13 cellular contexts compared by ENCODE assay signal in genomic region chr3:55013145-55013544, GRCh38.
DNase-seq lines count a peak whose midpoint lies in the region; ATAC-seq and TF ChIP-seq lines count a peak whose summit lies in the region.
"Had no signal": no experiment of that assay in that cellular context is flagged by ENCODE, and none has a peak within 500 bp of the region (broad histone marks: within the 10 kb centered on the region; RNA-seq: fewer than 3 reads in every experiment).

No MANE protein-coding gene starts in this region.

- no peak overlapping the region for H3K4me3 Mint-ChIP-seq in T-helper 2 cell treated with Interferon-gamma antibody and Interleukin-4, amounts not matched to agents 5 μg/mL and 100 μg/mL, for 36 hours
- H3K4me3 Mint-ChIP-seq: natural killer cell treated with Interleukin-12 subunit alpha and Interleukin-12 subunit beta and Interleukin-15 and Interleukin-18, amount 100 ng/mL, for 72 hours; stimulated activated memory B cell treated with anti-CD40 and anti-IgM and Interleukin-4, amounts not matched to agents 10 μg/mL and 1 μg/mL and 100 μg/mL, for 72 hours had no signal

- no peaks in the 10 kb centered on the region for H3K4me1 ChIP-seq in Panc1 (ENCODE audit: control insufficient read depth, insufficient read depth, low read length)
- peaks cover 14% of the 10 kb centered on the region for H3K4me1 ChIP-seq in SJCRH30

- in situ Hi-C loops in Panc1 (cut with HindIII; ENCODE audit: low pct_unique_long_range_greater_than_20kb, low sequenced_read_pairs): no loop called here

- H3K27ac ChIP-seq in Panc1 (ENCODE audit: low read length) (no peak overlapping the region), SJCRH30 (no peak overlapping the region)
- H3K27ac ChIP-seq: 22Rv1 had no signal

- H3K9me3 ChIP-seq in Panc1 (ENCODE audit: control insufficient read depth, insufficient read depth, low read depth, low read length) (no peaks in the 10 kb centered on the region), SJCRH30 (replicated peaks) (no peaks in the 10 kb centered on the region)

- TF ChIP-seq CTCF in Panc1 (IDR thresholded peaks at IDR 0.05) (peak; percentile 11; the same call in 1 of the 2 replicates), fibroblast of pulmonary artery (IDR thresholded peaks at IDR 0.05; ENCODE audit: low read length, missing control alignments) (peak; percentile 22)

- H3K9me3 Mint-ChIP-seq in T-helper 2 cell treated with Interferon-gamma antibody and Interleukin-4, amounts not matched to agents 5 μg/mL and 100 μg/mL, for 36 hours: peaks cover 6% of the 10 kb centered on the region

- peak; percentile 8 for DNase-seq in DMS 273 (lab: John Stamatoyannopoulos, UW; ENCODE audit: unreplicated experiment)
- no peak for DNase-seq in DMS 273 treated with DMSO at 0.1 percent for 48 hours (lab: John Stamatoyannopoulos, UW)
- DNase-seq in Panc1 (ENCODE audit: low read depth, low spot score): no peak
- DNase-seq in fibroblast of pulmonary artery (ENCODE audit: low read depth): peak; percentile 49
- peak; percentile 24 for DNase-seq in skeletal muscle cell (ENCODE audit: low read depth)
- no peak for DNase-seq in T-helper 2 cell treated with Interferon-gamma antibody and Interleukin-4, amounts not matched to agents 5 μg/mL and 100 μg/mL, for 36 hours (ENCODE audit: low spot score)
- no peak for DNase-seq in germinal center (ENCODE audit: low spot score)
- no peak for DNase-seq in SJCRH30
- DNase-seq: activated T-cell treated with anti-CD3 and anti-CD28 coated beads for 4 hours, NCI-H1105 treated with DMSO at 0.1 percent for 48 hours had no signal

- CTCF ChIA-PET in Panc1 (lab: Charles Lee): no interaction called here

- H3K27me3 ChIP-seq in Panc1 (ENCODE audit: control insufficient read depth, insufficient read depth, low read length) (no peaks in the 10 kb centered on the region), SJCRH30 (no peaks in the 10 kb centered on the region)

- no peak for ATAC-seq in Panc1
- ATAC-seq: natural killer cell treated with Interleukin-12 subunit alpha and Interleukin-12 subunit beta and Interleukin-15 and Interleukin-18, amount 100 ng/mL, for 72 hours; stimulated activated memory B cell treated with anti-CD40 and anti-IgM and Interleukin-4, amounts not matched to agents 10 μg/mL and 1 μg/mL and 100 μg/mL, for 72 hours had no signal

- no peak overlapping the region for H3K27ac Mint-ChIP-seq in T-helper 2 cell treated with Interferon-gamma antibody and Interleukin-4, amounts not matched to agents 5 μg/mL and 100 μg/mL, for 36 hours
- H3K27ac Mint-ChIP-seq: natural killer cell treated with Interleukin-12 subunit alpha and Interleukin-12 subunit beta and Interleukin-15 and Interleukin-18, amount 100 ng/mL, for 72 hours; stimulated activated memory B cell treated with anti-CD40 and anti-IgM and Interleukin-4, amounts not matched to agents 10 μg/mL and 1 μg/mL and 100 μg/mL, for 72 hours had no signal

- H3K4me3 ChIP-seq in Panc1 (ENCODE audit: low read depth in 2 of 2, low read length in 2 of 2) (no peak overlapping the region), fibroblast of pulmonary artery (replicated peaks; ENCODE audit: low read depth, low read length) (no peak overlapping the region), skeletal muscle cell (ENCODE audit: low read depth, low read length) (no peak overlapping the region), SJCRH30 (no peak overlapping the region)

- H3K36me3 ChIP-seq in Panc1 (ENCODE audit: control insufficient read depth, insufficient read depth, low read length) (no peaks in the 10 kb centered on the region), SJCRH30 (no peaks in the 10 kb centered on the region)

- intact Hi-C loops in Panc1 (cut with micrococcal nuclease; ENCODE audit: unreplicated experiment): loop anchor here (10.0 kb wide), 1 partner anchor 158 kb away; no protein-coding TSS in a partner anchor

- H3K4me1 Mint-ChIP-seq in T-helper 2 cell treated with Interferon-gamma antibody and Interleukin-4, amounts not matched to agents 5 μg/mL and 100 μg/mL, for 36 hours (ENCODE audit: low read depth): no peaks in the 10 kb centered on the region
- H3K4me1 Mint-ChIP-seq: stimulated activated memory B cell treated with anti-CD40 and anti-IgM and Interleukin-4, amounts not matched to agents 10 μg/mL and 1 μg/mL and 100 μg/mL, for 72 hours had no signal

- no peaks in the 10 kb centered on the region for H3K36me3 Mint-ChIP-seq in T-helper 2 cell treated with Interferon-gamma antibody and Interleukin-4, amounts not matched to agents 5 μg/mL and 100 μg/mL, for 36 hours (ENCODE audit: low read depth)
- H3K36me3 Mint-ChIP-seq: natural killer cell treated with Interleukin-12 subunit alpha and Interleukin-12 subunit beta and Interleukin-15 and Interleukin-18, amount 100 ng/mL, for 72 hours; stimulated activated memory B cell treated with anti-CD40 and anti-IgM and Interleukin-4, amounts not matched to agents 10 μg/mL and 1 μg/mL and 100 μg/mL, for 72 hours had no signal

- POLR2A ChIA-PET in Panc1 (lab: Charles Lee): no interaction called here

- no peaks in the 10 kb centered on the region for H3K27me3 Mint-ChIP-seq in T-helper 2 cell treated with Interferon-gamma antibody and Interleukin-4, amounts not matched to agents 5 μg/mL and 100 μg/mL, for 36 hours (ENCODE audit: low read depth)
- H3K27me3 Mint-ChIP-seq: natural killer cell treated with Interleukin-12 subunit alpha and Interleukin-12 subunit beta and Interleukin-15 and Interleukin-18, amount 100 ng/mL, for 72 hours; stimulated activated memory B cell treated with anti-CD40 and anti-IgM and Interleukin-4, amounts not matched to agents 10 μg/mL and 1 μg/mL and 100 μg/mL, for 72 hours had no signal

- BruUV-seq in Panc1 (replicated peaks; lab: Mats Ljungman, UMichigan): no TSS peak

Comparison
In these comparisons a context has a peak if more than half of its experiments do, and no peak if none do; other contexts are left out.
1. DNase-seq: peak in DMS 273 (single experiment), fibroblast of pulmonary artery (single experiment) and skeletal muscle cell (single experiment); none in DMS 273 treated with DMSO at 0.1 percent for 48 hours (single experiment), Panc1 (single experiment), T-helper 2 cell treated with Interferon-gamma antibody and Interleukin-4, amounts not matched to agents 5 μg/mL and 100 μg/mL, for 36 hours (single experiment), germinal center (single experiment) and SJCRH30 (0 of 2).